38 cellular contexts compared by ENCODE assay signal in genomic region chr1:7192453-7192852, GRCh38.
"Had no signal": no experiment of that assay in that cellular context is flagged by ENCODE, and none has a peak within 500 bp of the region (broad histone marks: within the 10 kb centered on the region; RNA-seq: fewer than 3 reads in every experiment).

No MANE protein-coding gene starts in this region.

- H3K36me3 Mint-ChIP-seq: activated naive CD4-positive, alpha-beta T cell treated with anti-CD3 and anti-CD28 coated beads, Interleukin-2, amount 10 ng/mL, durations not matched to agents 7 days and 5 days; activated naive CD4-positive, alpha-beta T cell treated with anti-CD3 and anti-CD28 coated beads, Interleukin-2, amount 50 U/mL, for 24 hours; activated naive CD4-positive, alpha-beta T cell treated with anti-CD3 and anti-CD28 coated beads, Interleukin-2, amount 50 U/mL, for 72 hours; activated naive CD8-positive, alpha-beta T cell; activated naive CD8-positive, alpha-beta T cell treated with anti-CD3 and anti-CD28 coated beads for 36 hours; activated naive CD8-positive, alpha-beta T cell treated with anti-CD3 and anti-CD28 coated beads, Interleukin-2, amount 10 ng/mL, durations not matched to agents 7 days and 5 days; brain had no signal

- H3K27me3 ChIP-seq: adrenal gland, ascending aorta, body of pancreas, brain microvascular endothelial cell, breast epithelium had no signal

- H3K27me3 Mint-ChIP-seq: activated naive CD8-positive, alpha-beta T cell; activated naive CD8-positive, alpha-beta T cell treated with anti-CD3 and anti-CD28 coated beads for 36 hours; activated naive CD8-positive, alpha-beta T cell treated with anti-CD3 and anti-CD28 coated beads, Interleukin-2, amount 10 ng/mL, durations not matched to agents 7 days and 5 days; activated naive CD8-positive, alpha-beta T cell treated with anti-CD3 and anti-CD28 coated beads, Interleukin-2, amount 50 U/mL, for 24 hours; brain had no signal

- H3K4me3 ChIP-seq: adrenal gland, ascending aorta, body of pancreas, breast epithelium, cardiac muscle cell had no signal

- H3K27ac Mint-ChIP-seq: activated naive CD4-positive, alpha-beta T cell treated with anti-CD3 and anti-CD28 coated beads for 36 hours; activated naive CD4-positive, alpha-beta T cell treated with anti-CD3 and anti-CD28 coated beads, Interleukin-2, amount 10 ng/mL, durations not matched to agents 7 days and 5 days; activated naive CD4-positive, alpha-beta T cell treated with anti-CD3 and anti-CD28 coated beads, Interleukin-2, amount 50 U/mL, for 24 hours; activated naive CD4-positive, alpha-beta T cell treated with anti-CD3 and anti-CD28 coated beads, Interleukin-2, amount 50 U/mL, for 72 hours; activated naive CD8-positive, alpha-beta T cell; activated naive CD8-positive, alpha-beta T cell treated with anti-CD3 and anti-CD28 coated beads for 36 hours; activated naive CD8-positive, alpha-beta T cell treated with anti-CD3 and anti-CD28 coated beads, Interleukin-2, amount 10 ng/mL, durations not matched to agents 7 days and 5 days; activated naive CD8-positive, alpha-beta T cell treated with anti-CD3 and anti-CD28 coated beads, Interleukin-2, amount 50 U/mL, for 24 hours; activated T-cell treated with anti-CD3 and anti-CD28 coated beads, Interleukin-2, amount 50 U/mL, for 24 hours; activated T-cell treated with anti-CD3 and anti-CD28 coated beads, Interleukin-2, amount 50 U/mL, for 72 hours; activated T-helper 1 cell treated with anti-CD3 and anti-CD28 coated beads, Interleukin-12 subunit alpha, Interleukin-12 subunit beta, Interleukin-2, Interleukin-4 antibody, amounts not matched to agents 30 ng/mL and 10 ng/mL and 1 ng/mL, durations not matched to agents 14 hours and 24 hours and 36 hours; activated T-helper 17 cell treated with anti-CD3 and anti-CD28 coated beads, Interleukin-2, amount 50 U/mL, for 72 hours; activated T-helper 2 cell treated with anti-CD3 and anti-CD28 coated beads, Interferon-gamma antibody, Interleukin-2, Interleukin-4, amounts not matched to agents 10 μg/mL and 5 μg/mL and 100 μg/mL, durations not matched to agents 14 hours and 24 hours and 36 hours; brain had no signal

- H3K4me1 ChIP-seq: adrenal gland, ascending aorta, body of pancreas, breast epithelium had no signal

- H3K9me3 Mint-ChIP-seq: activated naive CD4-positive, alpha-beta T cell treated with anti-CD3 and anti-CD28 coated beads for 36 hours; activated naive CD4-positive, alpha-beta T cell treated with anti-CD3 and anti-CD28 coated beads, Interleukin-2, amount 10 ng/mL, durations not matched to agents 7 days and 5 days; activated naive CD4-positive, alpha-beta T cell treated with anti-CD3 and anti-CD28 coated beads, Interleukin-2, amount 50 U/mL, for 24 hours; activated naive CD4-positive, alpha-beta T cell treated with anti-CD3 and anti-CD28 coated beads, Interleukin-2, amount 50 U/mL, for 72 hours; activated naive CD8-positive, alpha-beta T cell treated with anti-CD3 and anti-CD28 coated beads for 36 hours; activated naive CD8-positive, alpha-beta T cell treated with anti-CD3 and anti-CD28 coated beads, Interleukin-2, amount 10 ng/mL, durations not matched to agents 7 days and 5 days; activated naive CD8-positive, alpha-beta T cell treated with anti-CD3 and anti-CD28 coated beads, Interleukin-2, amount 50 U/mL, for 24 hours; activated T-cell treated with anti-CD3 and anti-CD28 coated beads, Interleukin-2, amount 50 U/mL, for 24 hours; activated T-cell treated with anti-CD3 and anti-CD28 coated beads, Interleukin-2, amount 50 U/mL, for 4 hours; activated T-cell treated with anti-CD3 and anti-CD28 coated beads, Interleukin-2, amount 50 U/mL, for 72 hours; activated T-helper 1 cell treated with anti-CD3 and anti-CD28 coated beads, Interleukin-12 subunit alpha, Interleukin-12 subunit beta, Interleukin-2, Interleukin-4 antibody, amounts not matched to agents 30 ng/mL and 10 ng/mL and 1 ng/mL, durations not matched to agents 14 hours and 24 hours and 36 hours; activated T-helper 17 cell treated with anti-CD3 and anti-CD28 coated beads, Interleukin-2, amount 50 U/mL, for 72 hours; activated T-helper 2 cell treated with anti-CD3 and anti-CD28 coated beads, Interferon-gamma antibody, Interleukin-2, Interleukin-4, amounts not matched to agents 10 μg/mL and 5 μg/mL and 100 μg/mL, durations not matched to agents 14 hours and 24 hours and 36 hours; brain; central memory CD8-positive, alpha-beta T cell had no signal

- H3K36me3 ChIP-seq: adrenal gland, ascending aorta, brain microvascular endothelial cell, breast epithelium, cardiac muscle cell had no signal

- H3K4me3 Mint-ChIP-seq: activated naive CD4-positive, alpha-beta T cell treated with anti-CD3 and anti-CD28 coated beads for 36 hours; activated naive CD4-positive, alpha-beta T cell treated with anti-CD3 and anti-CD28 coated beads, Interleukin-2, amount 10 ng/mL, durations not matched to agents 7 days and 5 days; activated naive CD4-positive, alpha-beta T cell treated with anti-CD3 and anti-CD28 coated beads, Interleukin-2, amount 50 U/mL, for 24 hours; activated naive CD8-positive, alpha-beta T cell; activated naive CD8-positive, alpha-beta T cell treated with anti-CD3 and anti-CD28 coated beads for 36 hours; activated naive CD8-positive, alpha-beta T cell treated with anti-CD3 and anti-CD28 coated beads, Interleukin-2, amount 10 ng/mL, durations not matched to agents 7 days and 5 days; activated naive CD8-positive, alpha-beta T cell treated with anti-CD3 and anti-CD28 coated beads, Interleukin-2, amount 50 U/mL, for 24 hours; activated T-cell treated with anti-CD3 and anti-CD28 coated beads, Interleukin-2, amount 50 U/mL, for 24 hours; activated T-cell treated with anti-CD3 and anti-CD28 coated beads, Interleukin-2, amount 50 U/mL, for 4 hours; activated T-cell treated with anti-CD3 and anti-CD28 coated beads, Interleukin-2, amount 50 U/mL, for 72 hours; activated T-helper 1 cell treated with anti-CD3 and anti-CD28 coated beads, Interleukin-12 subunit alpha, Interleukin-12 subunit beta, Interleukin-2, Interleukin-4 antibody, amounts not matched to agents 30 ng/mL and 10 ng/mL and 1 ng/mL, durations not matched to agents 14 hours and 24 hours and 36 hours; activated T-helper 17 cell treated with anti-CD3 and anti-CD28 coated beads, Interleukin-2, amount 50 U/mL, for 72 hours; brain; central memory CD8-positive, alpha-beta T cell had no signal

- H3K27ac ChIP-seq: adrenal gland, ascending aorta, body of pancreas, brain microvascular endothelial cell, breast epithelium, cardiac muscle cell had no signal

- H3K9me3 ChIP-seq: adrenal gland, ascending aorta, body of pancreas, breast epithelium had no signal

- H3K4me1 Mint-ChIP-seq: activated naive CD4-positive, alpha-beta T cell treated with anti-CD3 and anti-CD28 coated beads, Interleukin-2, amount 10 ng/mL, durations not matched to agents 7 days and 5 days; activated naive CD4-positive, alpha-beta T cell treated with anti-CD3 and anti-CD28 coated beads, Interleukin-2, amount 50 U/mL, for 24 hours; activated naive CD8-positive, alpha-beta T cell treated with anti-CD3 and anti-CD28 coated beads for 36 hours; activated naive CD8-positive, alpha-beta T cell treated with anti-CD3 and anti-CD28 coated beads, Interleukin-2, amount 10 ng/mL, durations not matched to agents 7 days and 5 days; activated naive CD8-positive, alpha-beta T cell treated with anti-CD3 and anti-CD28 coated beads, Interleukin-2, amount 50 U/mL, for 24 hours; activated T-helper 17 cell treated with anti-CD3 and anti-CD28 coated beads, Interleukin-2, amount 50 U/mL, for 72 hours; central memory CD8-positive, alpha-beta T cell had no signal

- DNase-seq: activated effector memory CD4-positive, alpha-beta T cell treated with anti-CD3 and anti-CD28 coated beads, Interleukin-2, amount 50 U/mL, for 16 hours; activated effector memory CD4-positive, alpha-beta T cell treated with Interleukin-2 at 50 U/mL for 16 hours; activated gamma-delta T cell; activated gamma-delta T cell treated with Interleukin-2 at 50 U/mL for 16 hours; activated naive CD4-positive, alpha-beta T cell; activated naive CD4-positive, alpha-beta T cell treated with anti-CD3 and anti-CD28 coated beads for 36 hours; activated naive CD4-positive, alpha-beta T cell treated with anti-CD3 and anti-CD28 coated beads, Interleukin-2, amount 10 ng/mL, durations not matched to agents 7 days and 5 days; activated naive CD4-positive, alpha-beta T cell treated with anti-CD3 and anti-CD28 coated beads, Interleukin-2, amount 50 U/mL, for 16 hours; activated naive CD4-positive, alpha-beta T cell treated with Interleukin-2 at 50 U/mL for 16 hours; activated naive CD8-positive, alpha-beta T cell treated with anti-CD3 and anti-CD28 coated beads for 36 hours; activated naive CD8-positive, alpha-beta T cell treated with anti-CD3 and anti-CD28 coated beads, Interleukin-2, amount 10 ng/mL, durations not matched to agents 7 days and 5 days; activated naive CD8-positive, alpha-beta T cell treated with anti-CD3 and anti-CD28 coated beads, Interleukin-2, amount 50 U/mL, for 24 hours; activated T-cell treated with anti-CD3 and anti-CD28 coated beads, Interleukin-2, amount 50 U/mL, for 1 hour; activated T-cell treated with anti-CD3 and anti-CD28 coated beads, Interleukin-2, amount 50 U/mL, for 24 hours; activated T-cell treated with anti-CD3 and anti-CD28 coated beads, Interleukin-2, amount 50 U/mL, for 4 hours; activated T-cell treated with anti-CD3 and anti-CD28 coated beads, Interleukin-2, amount 50 U/mL, for 48 hours; activated T-cell treated with anti-CD3 and anti-CD28 coated beads, Interleukin-2, amount 50 U/mL, for 72 hours; adrenal gland; amniotic stem cell; amygdala; anterior cingulate cortex; aorta; body of pancreas; brain microvascular endothelial cell; caudate nucleus; central memory CD4-positive, alpha-beta T cell; cerebellar nuclear complex had no signal

- ATAC-seq: activated naive CD4-positive, alpha-beta T cell treated with anti-CD3 and anti-CD28 coated beads, Interleukin-2, amount 50 U/mL, for 72 hours; activated naive CD8-positive, alpha-beta T cell treated with anti-CD3 and anti-CD28 coated beads, Interleukin-2, amount 50 U/mL, for 24 hours; activated T-cell treated with anti-CD3 and anti-CD28 coated beads, Interleukin-2, amount 50 U/mL, for 4 hours; activated T-cell treated with anti-CD3 and anti-CD28 coated beads, Interleukin-2, amount 50 U/mL, for 72 hours; activated T-helper 17 cell treated with anti-CD3 and anti-CD28 coated beads, Interleukin-2, amount 50 U/mL, for 72 hours; body of pancreas had no signal
